ENCODE assay signal across 1 cellular context in the genomic region with DNA sequence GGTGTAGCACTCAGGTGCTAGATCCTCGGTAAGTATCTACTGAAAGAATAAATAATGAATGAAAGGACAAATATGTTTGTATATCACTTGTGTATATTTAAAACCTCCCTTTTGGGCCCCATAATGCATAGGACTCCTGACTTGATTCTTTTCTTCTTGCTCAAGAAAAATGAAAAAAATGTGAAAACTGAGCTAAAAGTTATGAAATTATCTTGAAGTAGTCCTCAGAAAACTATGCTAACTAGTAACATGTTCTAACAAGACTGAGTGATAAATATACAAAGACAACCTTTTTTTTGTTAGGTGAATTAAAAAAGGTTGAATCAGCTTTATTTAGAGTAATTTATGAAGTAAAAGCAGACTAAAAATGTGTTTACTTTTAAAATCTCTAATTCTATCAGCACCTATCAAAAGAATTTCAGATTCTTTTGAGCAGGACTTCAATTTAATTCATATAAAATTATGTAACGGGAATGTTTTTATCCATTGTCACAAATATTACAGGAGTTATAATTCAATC.
TF ChIP-seq lines count a peak whose summit lies in the region.

No MANE protein-coding gene starts in this region.

TF ChIP-seq in HepG2, 621 proteins besides CTCF, POLR2A, EP300 and RAD21:
- TF ChIP-seq, protein P1, sequence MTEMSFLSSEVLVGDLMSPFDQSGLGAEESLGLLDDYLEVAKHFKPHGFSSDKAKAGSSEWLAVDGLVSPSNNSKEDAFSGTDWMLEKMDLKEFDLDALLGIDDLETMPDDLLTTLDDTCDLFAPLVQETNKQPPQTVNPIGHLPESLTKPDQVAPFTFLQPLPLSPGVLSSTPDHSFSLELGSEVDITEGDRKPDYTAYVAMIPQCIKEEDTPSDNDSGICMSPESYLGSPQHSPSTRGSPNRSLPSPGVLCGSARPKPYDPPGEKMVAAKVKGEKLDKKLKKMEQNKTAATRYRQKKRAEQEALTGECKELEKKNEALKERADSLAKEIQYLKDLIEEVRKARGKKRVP (CRISPR knock-in tag; IDR thresholded peaks at IDR 0.05) = no peak
- no peak for TF ChIP-seq TMF1 (CRISPR knock-in tag; IDR thresholded peaks at IDR 0.05; ENCODE audit: low read depth)
- no peak for TF ChIP-seq ZNF850 (CRISPR knock-in tag; conservative IDR thresholded peaks at IDR 0.05)
- no peak for TF ChIP-seq PHF5A (CRISPR knock-in tag; IDR thresholded peaks at IDR 0.05; ENCODE audit: low read depth, unreplicated experiment)
- TF ChIP-seq MAFF (IDR thresholded peaks at IDR 0.05; ENCODE audit: low read depth, low read length) = peak; percentile 26; the same call in 1 of the 2 replicates
- TF ChIP-seq MAFK (conservative IDR thresholded peaks at IDR 0.05 in 1 of 2, IDR thresholded peaks at IDR 0.05 in 1 of 2; ENCODE audit: low read length in 2 of 2) = peak; percentile 45 to 58; a peak in 3 of 4 replicates
- TF ChIP-seq DPF2 (CRISPR knock-in tag; IDR thresholded peaks at IDR 0.05; ENCODE audit: borderline replicate concordance, low read depth) = no peak
